24 cellular contexts compared by ENCODE assay signal in genomic region chr5:150651924-150652688, GRCh38. TPM values are rescaled to one million over a fixed set of nuclear protein-coding genes. Genes with fewer than 3 reads are reported as not detected.
DNase-seq lines count a peak whose midpoint lies in the region; ATAC-seq and TF ChIP-seq lines count a peak whose summit lies in the region.
"Had no signal": no experiment of that assay in that cellular context is flagged by ENCODE, and none has a peak within 500 bp of the region (broad histone marks: within the 10 kb centered on the region; RNA-seq: fewer than 3 reads in every experiment).

No MANE protein-coding gene starts in this region.

- POLR2A ChIA-PET in WTC11 (lab: Charles Lee), result interaction anchor here (0.8 kb wide), 1 partner anchor 49 kb away, joined by 4 read pairs; the partner anchor contains the start of gene RBM22

- H3K4me1 Mint-ChIP-seq in stimulated activated naive B cell treated with anti-CD40 and anti-IgM and Interleukin-4, amounts not matched to agents 10 μg/mL and 1 μg/mL and 100 μg/mL, for 72 hours, result peaks cover 6 to 13% of the 10 kb centered on the region in 2 donors
- peaks cover 21% of the 10 kb centered on the region for H3K4me1 Mint-ChIP-seq in WTC11

- H3K27ac ChIP-seq in HUES48 (ENCODE audit: low read depth, low read length), result peak overlapping the region; percentile 12
- peak overlapping the region; percentile 86 for H3K27ac ChIP-seq in ascending aorta
- H3K27ac ChIP-seq in layer of hippocampus (ENCODE audit: low read depth, low read length), result peak overlapping the region; percentile 13
- H3K27ac ChIP-seq: colonic mucosa, KMS-11 had no signal

- peaks cover 1% of the 10 kb centered on the region for H3K27me3 ChIP-seq in HUES48 (ENCODE audit: control insufficient read depth, insufficient read depth, low read length)
- no peaks in the 10 kb centered on the region for H3K27me3 ChIP-seq in ascending aorta
- H3K27me3 ChIP-seq in layer of hippocampus (ENCODE audit: control insufficient read depth, insufficient read depth, low read length), result no peaks in the 10 kb centered on the region
- H3K27me3 ChIP-seq: colonic mucosa, thyroid gland had no signal

- no peaks in the 10 kb centered on the region for H3K36me3 ChIP-seq in HUES48 (ENCODE audit: control insufficient read depth, insufficient read depth, low read length)
- H3K36me3 ChIP-seq in ascending aorta, result peaks cover 34 to 57% of the 10 kb centered on the region in 2 donors
- H3K36me3 ChIP-seq: colonic mucosa had no signal

- no peak for ATAC-seq in stimulated activated naive B cell treated with anti-CD40 and anti-IgM and Interleukin-4, amounts not matched to agents 10 μg/mL and 1 μg/mL and 100 μg/mL, for 72 hours (replicated peaks)
- ATAC-seq in GM21360 (IDR thresholded peaks at IDR 0.05; ENCODE audit: unreplicated experiment), result no peak
- ATAC-seq in WTC11, result no peak
- ATAC-seq in HG03196 (IDR thresholded peaks at IDR 0.05; ENCODE audit: unreplicated experiment), result no peak
- ATAC-seq: activated CD8-positive, alpha-beta T cell treated with anti-CD3 and anti-CD28 coated beads, Interleukin-2, amount 10 ng/mL, durations not matched to agents 7 days and 5 days had no signal

- TF ChIP-seq CTCF in ascending aorta (IDR thresholded peaks at IDR 0.05) (no peak), WTC11 (IDR thresholded peaks at IDR 0.05) (no peak)

- no peaks in the 10 kb centered on the region for H3K9me3 Mint-ChIP-seq in stimulated activated naive B cell treated with anti-CD40 and anti-IgM and Interleukin-4, amounts not matched to agents 10 μg/mL and 1 μg/mL and 100 μg/mL, for 72 hours
- H3K9me3 Mint-ChIP-seq in WTC11, result no peaks in the 10 kb centered on the region
- H3K9me3 Mint-ChIP-seq: activated naive CD4-positive, alpha-beta T cell treated with anti-CD3 and anti-CD28 coated beads, Interleukin-2, amount 10 ng/mL, durations not matched to agents 7 days and 5 days; activated T-cell treated with anti-CD3 and anti-CD28 coated beads, Interleukin-2, amount 50 U/mL, for 24 hours; memory B cell; naive B cell had no signal

- no peak overlapping the region for H3K4me3 Mint-ChIP-seq in stimulated activated naive B cell treated with anti-CD40 and anti-IgM and Interleukin-4, amounts not matched to agents 10 μg/mL and 1 μg/mL and 100 μg/mL, for 72 hours
- H3K4me3 Mint-ChIP-seq in WTC11, result no peak overlapping the region
- H3K4me3 Mint-ChIP-seq: activated CD8-positive, alpha-beta T cell treated with anti-CD3 and anti-CD28 coated beads, Interleukin-2, amount 10 ng/mL, durations not matched to agents 7 days and 5 days; activated naive CD4-positive, alpha-beta T cell treated with anti-CD3 and anti-CD28 coated beads, Interleukin-2, amount 10 ng/mL, durations not matched to agents 7 days and 5 days; activated T-cell treated with anti-CD3 and anti-CD28 coated beads, Interleukin-2, amount 50 U/mL, for 24 hours; memory B cell; naive B cell had no signal

- no peaks in the 10 kb centered on the region for H3K27me3 Mint-ChIP-seq in stimulated activated naive B cell treated with anti-CD40 and anti-IgM and Interleukin-4, amounts not matched to agents 10 μg/mL and 1 μg/mL and 100 μg/mL, for 72 hours
- H3K27me3 Mint-ChIP-seq in WTC11 (ENCODE audit: low read depth), result peaks cover under 1% of the 10 kb centered on the region
- H3K27me3 Mint-ChIP-seq: activated T-cell treated with anti-CD3 and anti-CD28 coated beads, Interleukin-2, amount 50 U/mL, for 24 hours; memory B cell; naive B cell had no signal

- H3K36me3 Mint-ChIP-seq in stimulated activated naive B cell treated with anti-CD40 and anti-IgM and Interleukin-4, amounts not matched to agents 10 μg/mL and 1 μg/mL and 100 μg/mL, for 72 hours, result peaks cover 16 to 32% of the 10 kb centered on the region in 2 donors
- no peaks in the 10 kb centered on the region for H3K36me3 Mint-ChIP-seq in WTC11
- H3K36me3 Mint-ChIP-seq: activated naive CD4-positive, alpha-beta T cell treated with anti-CD3 and anti-CD28 coated beads, Interleukin-2, amount 10 ng/mL, durations not matched to agents 7 days and 5 days had no signal

- H3K4me1 ChIP-seq in HUES48 (ENCODE audit: control insufficient read depth, insufficient read depth, low read length), result peaks cover 3% of the 10 kb centered on the region
- H3K4me1 ChIP-seq in ascending aorta, result peaks cover 43 to 75% of the 10 kb centered on the region in 2 donors
- H3K4me1 ChIP-seq: colonic mucosa had no signal

- CTCF ChIA-PET in WTC11 (lab: Charles Lee), result interaction anchor here (0.6 to 3.1 kb wide), 12 partner anchors 14 to 553 kb away, joined by 3 to 14 read pairs (median 4); partner anchors contain the start of genes RBM22 and RPS14

- H3K27ac Mint-ChIP-seq in stimulated activated naive B cell treated with anti-CD40 and anti-IgM and Interleukin-4, amounts not matched to agents 10 μg/mL and 1 μg/mL and 100 μg/mL, for 72 hours, result peak overlapping the region; percentile 11
- no peak overlapping the region for H3K27ac Mint-ChIP-seq in WTC11
- H3K27ac Mint-ChIP-seq: activated CD8-positive, alpha-beta T cell treated with anti-CD3 and anti-CD28 coated beads, Interleukin-2, amount 10 ng/mL, durations not matched to agents 7 days and 5 days; activated naive CD4-positive, alpha-beta T cell treated with anti-CD3 and anti-CD28 coated beads, Interleukin-2, amount 10 ng/mL, durations not matched to agents 7 days and 5 days; activated T-cell treated with anti-CD3 and anti-CD28 coated beads, Interleukin-2, amount 50 U/mL, for 24 hours had no signal

- H3K9ac ChIP-seq in HUES48 (ENCODE audit: low read depth, low read length), result no peak overlapping the region
- H3K9ac ChIP-seq: KMS-11 had no signal

- H3K9me3 ChIP-seq in HUES48 (ENCODE audit: control insufficient read depth, insufficient read depth, low read length) (no peaks in the 10 kb centered on the region), ascending aorta (no peaks in the 10 kb centered on the region)
- H3K9me3 ChIP-seq: colonic mucosa, thyroid gland had no signal

- intact Hi-C loops in ascending aorta (cut with DNase I), result loop anchor here (2.0 kb wide), 1 partner anchor 61 kb away; no protein-coding TSS in a partner anchor

- no peak overlapping the region for H3K4me3 ChIP-seq in HUES48 (ENCODE audit: low read depth, low read length)
- no peak overlapping the region for H3K4me3 ChIP-seq in ascending aorta
- H3K4me3 ChIP-seq: colonic mucosa, thyroid gland had no signal

- DNase-seq in ascending aorta (ENCODE audit: low spot score in 2 of 2), result no peak
- no peak for DNase-seq in stimulated activated naive B cell treated with anti-CD40 and anti-IgM and Interleukin-4, amounts not matched to agents 10 μg/mL and 1 μg/mL and 100 μg/mL, for 72 hours
- no peak for DNase-seq in AG08396 (ENCODE audit: low spot score)
- no peak for DNase-seq in WTC11 (ENCODE audit: low spot score)
- DNase-seq: activated CD8-positive, alpha-beta T cell treated with anti-CD3 and anti-CD28 coated beads, Interleukin-2, amount 10 ng/mL, durations not matched to agents 7 days and 5 days; activated naive CD4-positive, alpha-beta T cell treated with anti-CD3 and anti-CD28 coated beads, Interleukin-2, amount 10 ng/mL, durations not matched to agents 7 days and 5 days; activated T-cell treated with anti-CD3 and anti-CD28 coated beads, Interleukin-2, amount 50 U/mL, for 24 hours; colonic mucosa; islet precursor cell; naive B cell; NCI-H1092; NCI-H2081 treated with DMSO at 0.1 percent for 48 hours; NCI-H748 treated with DMSO at 0.1 percent for 48 hours; small intestine; stimulated activated CD8-positive, alpha-beta memory T cell treated with anti-CD3 and anti-CD28 coated beads, Interleukin-4, amount 100 ng/mL, for 48 hours; T-helper 9 cell; thyroid gland had no signal

TF ChIP-seq in WTC11, 78 proteins besides CTCF, POLR2A, EP300 and RAD21:
- TF ChIP-seq TEAD1 (CRISPR knock-in tag; IDR thresholded peaks at IDR 0.05) (no peak), ZNF138 (CRISPR knock-in tag; conservative IDR thresholded peaks at IDR 0.05) (no peak), ELF4 (CRISPR knock-in tag; IDR thresholded peaks at IDR 0.05; ENCODE audit: low read depth) (no peak), ETV6 (CRISPR knock-in tag; IDR thresholded peaks at IDR 0.05) (no peak), SOX15 (CRISPR knock-in tag; IDR thresholded peaks at IDR 0.05) (no peak)

RNA-seq across cellular contexts. Expression of gene MYOZ3, which starts 8.9 kb away (rescaled TPM):
- total RNA-seq in ascending aorta, result 1.1 TPM
- total RNA-seq in WTC11 (2021), result 11.6 to 14.5 TPM (median 13.7 TPM) in 3 replicates
- total RNA-seq: activated CD8-positive, alpha-beta T cell treated with anti-CD3 and anti-CD28 coated beads, Interleukin-2, amount 10 ng/mL, durations not matched to agents 7 days and 5 days; SK-MEL-5 had no signal

RNA-seq across cellular contexts. Expression of gene SYNPO, which starts 11.6 kb away (rescaled TPM):
- total RNA-seq in ascending aorta, result 128 TPM
- 2.1 to 2.7 TPM (median 2.6 TPM) in 3 replicates for total RNA-seq in WTC11 (2021)
- total RNA-seq: SK-MEL-5 had no signal

RNA-seq across cellular contexts. Expression of gene RBM22, which starts 48.8 kb away (rescaled TPM):
- 45.3 TPM for total RNA-seq in ascending aorta
- total RNA-seq in WTC11 (2021), result 28.7 to 34.0 TPM (median 31.6 TPM) in 3 replicates

Comparison
In these comparisons a context has a peak if more than half of its experiments do, and no peak if none do; other contexts are left out.
1. H3K27ac ChIP-seq: peak in every context shown above with its lines; median percentile 86 in ascending aorta; 13 in layer of hippocampus; 12 in HUES48.
2. RNA of gene SYNPO, which starts 11.6 kb away (total RNA-seq): 128 TPM in ascending aorta (single experiment); 2.1 to 2.7 TPM in WTC11; every median in the first group is over 10 times any median in the second.